Comparison of ENCODE assay signal across 15 cellular contexts in genomic region chr18:63476666-63477065, GRCh38. TPM values are rescaled to one million over a fixed set of nuclear protein-coding genes. Genes with fewer than 3 reads are reported as not detected.
DNase-seq lines count a peak whose midpoint lies in the region; ATAC-seq, FAIRE-seq and TF ChIP-seq lines count a peak whose summit lies in the region.
"Had no signal": no experiment of that assay in that cellular context is flagged by ENCODE, and none has a peak within 500 bp of the region (broad histone marks: within the 10 kb centered on the region; RNA-seq: fewer than 3 reads in every experiment).

Gene SERPINB5, plus strand, starts transcription at chr18:63476958. Its CDS starts 7,471 bp downstream, at chr18:63484429.

- DNase-seq in HPDE6-E6E7 (ENCODE audit: extremely low spot score) (peak; percentile 57), NCI-H2227 (lab: John Stamatoyannopoulos, UW; ENCODE audit: unreplicated experiment) (peak; percentile 21), bronchial epithelial cell (ENCODE audit: low read depth) (peak; percentile 100), smooth muscle cell (lab: John Stamatoyannopoulos, UW; ENCODE audit: unreplicated experiment) (no peak)
- DNase-seq: CD4-positive, alpha-beta memory T cell; effector memory CD4-positive, alpha-beta T cell; NCI-H446 treated with DMSO at 0.1 percent for 48 hours had no signal

- peak within 1 kb of the TSS; percentile 61 for H2AFZ ChIP-seq in smooth muscle cell (ENCODE audit: low read depth)
- H2AFZ ChIP-seq: hepatocyte had no signal

- H3K27me3 ChIP-seq in bronchial epithelial cell (ENCODE audit: control insufficient read depth, insufficient read depth, low read length) (no peaks in the 10 kb centered on the region), smooth muscle cell (ENCODE audit: low read depth) (no peaks in the 10 kb centered on the region)
- H3K27me3 ChIP-seq: hepatocyte had no signal

- H3K4me3 ChIP-seq in bronchial epithelial cell (ENCODE audit: low read depth, low read length): peak within 1 kb of the TSS; percentile 69
- H3K4me3 ChIP-seq in smooth muscle cell: no peak within 1 kb of the TSS
- H3K4me3 ChIP-seq: GM12878, hepatocyte had no signal

- H3K4me1 ChIP-seq in smooth muscle cell (ENCODE audit: low read depth): no peaks in the 10 kb centered on the region

- no peaks in the 10 kb centered on the region for H3K9me3 ChIP-seq in smooth muscle cell (replicated peaks; ENCODE audit: low read depth)

- peak; percentile 97 for FAIRE-seq in bronchial epithelial cell (lab: Jason Lieb, UNC)
- FAIRE-seq: GM12878 had no signal

- no peak for ATAC-seq in GM21515 (IDR thresholded peaks at IDR 0.05; ENCODE audit: unreplicated experiment)
- ATAC-seq in HG02970 (IDR thresholded peaks at IDR 0.05; ENCODE audit: low FRiP score, unreplicated experiment): no peak
- ATAC-seq in GM18505 (IDR thresholded peaks at IDR 0.05; ENCODE audit: unreplicated experiment): no peak
- no peak for ATAC-seq in HG03159 (IDR thresholded peaks at IDR 0.05; ENCODE audit: unreplicated experiment)
- ATAC-seq: GM12878 had no signal

- peak within 1 kb of the TSS; percentile 51 for H3K9ac ChIP-seq in smooth muscle cell (ENCODE audit: low read depth)

- H4K20me1 ChIP-seq in smooth muscle cell (ENCODE audit: low read depth): no peaks in the 10 kb centered on the region

- H3K4me2 ChIP-seq in smooth muscle cell: peak within 1 kb of the TSS; percentile 65
- H3K4me2 ChIP-seq: hepatocyte had no signal

- H3K27ac ChIP-seq in smooth muscle cell (ENCODE audit: low read depth): peak within 1 kb of the TSS; percentile 59
- H3K27ac ChIP-seq: hepatocyte had no signal

- no peaks in the 10 kb centered on the region for H3F3A ChIP-seq in smooth muscle cell (ENCODE audit: low read depth)

- TF ChIP-seq CTCF in bronchial epithelial cell (IDR thresholded peaks at IDR 0.05; ENCODE audit: insufficient read depth, low read length, severe bottlenecking): no peak
- no peak for TF ChIP-seq CTCF in smooth muscle cell (IDR thresholded peaks at IDR 0.05; ENCODE audit: borderline replicate concordance, insufficient read depth, poor library complexity, severe bottlenecking)

- H3K36me3 ChIP-seq in bronchial epithelial cell (ENCODE audit: control insufficient read depth, insufficient read depth, low read length) (peaks cover 17% of the 10 kb centered on the region), smooth muscle cell (ENCODE audit: low read depth) (no peaks in the 10 kb centered on the region)

- no peaks in the 10 kb centered on the region for H3K79me2 ChIP-seq in smooth muscle cell (ENCODE audit: low read depth)
- H3K79me2 ChIP-seq: hepatocyte had no signal

- WGBS in smooth muscle cell (ENCODE audit: low lambda C conversion rate): 87% methylated on average over 21 of the region's 21 CpGs

- no peak for TF ChIP-seq POLR2A in GM18505 (IDR thresholded peaks at IDR 0.05; ENCODE audit: borderline replicate concordance, extremely low read depth, insufficient read depth, insufficient read length)

RNA-seq across cellular contexts. Expression of gene SERPINB5, which starts in this region (rescaled TPM):
- total RNA-seq in bronchial epithelial cell (440 and 513 TPM in 2 replicates), smooth muscle cell (26.8 and 32.5 TPM in 2 replicates)
- 7.6 and 18.3 TPM in 2 replicates for polyA plus RNA-seq in smooth muscle cell
- total RNA-seq: activated CD8-positive, alpha-beta memory T cell treated with anti-CD3 and anti-CD28 coated beads for 36 hours; CD4-positive, alpha-beta memory T cell; GM12878; T-helper 1 cell treated with Interleukin-12 subunit alpha and Interleukin-12 subunit beta and Interleukin-4 antibody, amounts not matched to agents 30 ng/mL and 1 ng/mL, for 36 hours had no signal
- polyA plus RNA-seq: CD4-positive, alpha-beta memory T cell had no signal

Comparison
In these comparisons a context has a peak if more than half of its experiments do, and no peak if none do; other contexts are left out.
1. RNA of gene SERPINB5 (total RNA-seq): 440 to 513 TPM in bronchial epithelial cell; 26.8 to 32.5 TPM in smooth muscle cell; every median in the first group is over 10 times any median in the second.